ENCODE assay signal across 11 cellular contexts in the genomic region with DNA sequence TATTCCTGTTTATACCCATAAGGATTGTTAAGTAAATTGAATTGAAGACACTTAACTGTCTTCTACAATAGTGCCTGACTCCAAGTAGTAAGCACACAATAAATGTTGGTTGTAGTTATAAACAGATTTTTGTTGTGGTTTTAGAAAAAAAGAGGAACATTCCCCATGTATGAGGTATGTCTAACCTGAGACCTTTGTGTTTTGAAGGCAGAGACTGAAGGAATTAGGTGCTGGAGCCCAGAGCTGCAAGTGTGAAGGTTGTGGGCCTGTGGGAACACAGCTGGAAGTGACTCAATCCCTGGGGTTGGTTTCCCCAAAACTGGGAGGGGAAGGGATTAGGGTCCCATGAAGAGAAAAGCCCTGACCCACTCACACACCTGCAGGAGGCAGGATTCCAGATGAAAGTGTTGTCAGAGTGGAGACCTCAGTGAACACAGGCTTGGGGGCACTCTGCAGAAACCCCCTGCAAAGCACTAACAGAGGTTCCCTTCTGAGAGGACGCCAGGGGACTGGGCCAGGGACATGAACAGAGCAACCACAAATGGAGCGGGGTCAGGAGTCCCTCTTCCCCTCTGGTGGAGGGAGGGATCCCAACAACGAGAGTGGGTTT.
DNase-seq lines count a peak whose midpoint lies in the region; ATAC-seq and TF ChIP-seq lines count a peak whose summit lies in the region.
"Had no signal": no experiment of that assay in that cellular context is flagged by ENCODE, and none has a peak within 500 bp of the region (broad histone marks: within the 10 kb centered on the region; RNA-seq: fewer than 3 reads in every experiment).

No MANE protein-coding gene starts in this region.

- H3K9ac ChIP-seq in adipocyte (ENCODE audit: low read length), result peak overlapping the region; percentile 28

- H3K36me3 ChIP-seq in right atrium auricular region, result peaks cover 15% of the 10 kb centered on the region
- H3K36me3 ChIP-seq in adipocyte (ENCODE audit: control insufficient read depth, insufficient read depth, low read length, severe bottlenecking), result peaks cover 35% of the 10 kb centered on the region
- H3K36me3 ChIP-seq in vagina, result peaks cover 0 to 7% of the 10 kb centered on the region in 2 donors
- H3K36me3 ChIP-seq: pancreas had no signal

- no peak for TF ChIP-seq CTCF in right atrium auricular region (IDR thresholded peaks at IDR 0.05)
- TF ChIP-seq CTCF in vagina (IDR thresholded peaks at IDR 0.05), result no peak

- intact Hi-C loops in cardiac septum (cut with DNase I), result loop anchor here (5.0 kb wide), 1 partner anchor 43 kb away; no protein-coding TSS in a partner anchor
- intact Hi-C loops in vagina (cut with DNase I), result no loop called here

- H3K4me3 ChIP-seq in right atrium auricular region, result no peak overlapping the region
- no peak overlapping the region for H3K4me3 ChIP-seq in adipocyte (ENCODE audit: low read length)
- no peak overlapping the region for H3K4me3 ChIP-seq in vagina
- H3K4me3 ChIP-seq: hepatocyte, pancreas had no signal

- no peak for DNase-seq in right atrium auricular region (ENCODE audit: low spot score)
- DNase-seq in cardiac septum (ENCODE audit: low spot score), result no peak
- DNase-seq in adipocyte (ENCODE audit: low read depth), result no peak
- DNase-seq in kidney glomerular epithelial cell (lab: John Stamatoyannopoulos, UW), result peak; percentile 60
- DNase-seq in vagina (ENCODE audit: extremely low spot score in 2 of 2), result peak in 1 of 2 donors; percentile 54
- DNase-seq in left lobe of liver (ENCODE audit: low spot score), result no peak
- DNase-seq in NCI-H526 (lab: John Stamatoyannopoulos, UW), result no peak
- DNase-seq: NCI-H446 treated with DMSO at 0.1 percent for 48 hours had no signal

- H3K27me3 ChIP-seq in right atrium auricular region (no peaks in the 10 kb centered on the region), adipocyte (replicated peaks; ENCODE audit: control insufficient read depth, insufficient read depth, low read length) (no peaks in the 10 kb centered on the region), vagina (no peaks in the 10 kb centered on the region)
- H3K27me3 ChIP-seq: hepatocyte, pancreas had no signal

- H3K9me3 ChIP-seq in right atrium auricular region (peaks cover 4 to 8% of the 10 kb centered on the region in 2 donors), adipocyte (ENCODE audit: control insufficient read depth, low read length) (peaks cover 6% of the 10 kb centered on the region), vagina (no peaks in the 10 kb centered on the region)
- H3K9me3 ChIP-seq: pancreas had no signal

- H3K4me1 ChIP-seq in right atrium auricular region (peaks cover 0 to 69% of the 10 kb centered on the region in 2 donors), adipocyte (ENCODE audit: control insufficient read depth, insufficient read depth, low read length) (peaks cover 57% of the 10 kb centered on the region), vagina (peaks cover 71% of the 10 kb centered on the region)

- no peak for TF ChIP-seq POLR2A in vagina (IDR thresholded peaks at IDR 0.05)

- no peak for ATAC-seq in left lobe of liver
- ATAC-seq in HG03457 (IDR thresholded peaks at IDR 0.05; ENCODE audit: unreplicated experiment), result no peak
- ATAC-seq: pancreas had no signal

- H3K27ac ChIP-seq in right atrium auricular region (peak overlapping the region; percentile 14 to 35), vagina (peak overlapping the region; percentile 17)
- H3K27ac ChIP-seq: hepatocyte had no signal
